8 cellular contexts compared by ENCODE assay signal in genomic region chr1:149647018-149647373, GRCh38.
DNase-seq lines count a peak whose midpoint lies in the region; ATAC-seq and TF ChIP-seq lines count a peak whose summit lies in the region.
"Not testable (repeated sequence)": the region's sequence is repeated elsewhere in the genome, so short reads cannot be mapped to it uniquely, and the experiment has no call there.

No MANE protein-coding gene starts in this region.

- H3K27me3 ChIP-seq in CD4-positive, alpha-beta memory T cell (ENCODE audit: insufficient read depth, low read length); left lung; neutrophil: not testable (repeated sequence)

- TF ChIP-seq CTCF in glutamatergic neuron (IDR thresholded peaks at IDR 0.05; ENCODE audit: partially characterized antibody, unreplicated experiment); left lung (IDR thresholded peaks at IDR 0.05); neutrophil (IDR thresholded peaks at IDR 0.05): not testable (repeated sequence)

- H3K4me3 Mint-ChIP-seq in CD4-positive, alpha-beta memory T cell, result peak overlapping the region; percentile 59 to 91 (median 78)
- H3K4me3 Mint-ChIP-seq in T-helper 17 cell (peak overlapping the region; percentile 92), glutamatergic neuron (ENCODE audit: unreplicated experiment) (peak overlapping the region; percentile 68)

- H3K9me3 ChIP-seq in CD4-positive, alpha-beta memory T cell (ENCODE audit: control insufficient read depth in 1 of 2, low read length in 2 of 2); T-helper 17 cell (ENCODE audit: control insufficient read depth, low read length, poor library complexity, severe bottlenecking); left lung; neutrophil: not testable (repeated sequence)

- not testable (repeated sequence) for H3K36me3 Mint-ChIP-seq in CD4-positive, alpha-beta memory T cell; T-helper 17 cell (ENCODE audit: low read depth); glutamatergic neuron (ENCODE audit: unreplicated experiment)

- H3K4me1 ChIP-seq in CD4-positive, alpha-beta memory T cell (ENCODE audit: insufficient read depth, low read length); left lung; neutrophil (ENCODE audit: control insufficient read depth in 1 of 2, insufficient read depth in 1 of 2, low read depth in 1 of 2, low read length in 1 of 2): not testable (repeated sequence)

- CTCF ChIA-PET in CD4-positive, alpha-beta memory T cell (lab: Charles Lee; ENCODE audit: partially characterized antibody), result not testable (repeated sequence)

- not testable (repeated sequence) for H3K9me3 Mint-ChIP-seq in CD4-positive, alpha-beta memory T cell; glutamatergic neuron (ENCODE audit: unreplicated experiment)

- not testable (repeated sequence) for H3K27ac ChIP-seq in CD4-positive, alpha-beta memory T cell (ENCODE audit: low read depth, low read length); left lung
- H3K27ac ChIP-seq in neutrophil, result peak overlapping the region; percentile 56

- POLR2A ChIA-PET in CD4-positive, alpha-beta memory T cell (lab: Charles Lee; ENCODE audit: partially characterized antibody), result not testable (repeated sequence)

- intact Hi-C loops in CD4-positive, alpha-beta memory T cell (cut with micrococcal nuclease); left lung (cut with DNase I): not testable (repeated sequence)

- not testable (repeated sequence) for H3K36me3 ChIP-seq in CD4-positive, alpha-beta memory T cell (ENCODE audit: insufficient read depth, low read length); left lung; neutrophil

- H3K4me1 Mint-ChIP-seq in CD4-positive, alpha-beta memory T cell, result peaks cover 3 to 17% (median 12%) of the 10 kb centered on the region in 4 donors
- H3K4me1 Mint-ChIP-seq in T-helper 17 cell; glutamatergic neuron (ENCODE audit: low read depth, unreplicated experiment): not testable (repeated sequence)

- peak in 3 of 5 donors; percentile 23 to 41 (median 35) for DNase-seq in CD4-positive, alpha-beta memory T cell
- not testable (repeated sequence) for DNase-seq in T-helper 17 cell
- peak; percentile 8 for DNase-seq in activated effector memory CD4-positive, alpha-beta T cell treated with Interleukin-2 at 50 U/mL for 16 hours
- DNase-seq in cerebellar cortex (ENCODE audit: low spot score), result peak; percentile 7
- DNase-seq in glutamatergic neuron, result peak; percentile 45
- peak in 1 of 2 donors; percentile 85 for DNase-seq in left lung
- DNase-seq in stimulated activated naive CD4-positive, alpha-beta T cell (lab: John Stamatoyannopoulos, UW), result peak in 5 of 6 experiments; percentile 7 to 60 (median 41)

- peak overlapping the region in 3 of 7 donors; percentile 10 to 41 (median 31) for H3K27ac Mint-ChIP-seq in CD4-positive, alpha-beta memory T cell
- not testable (repeated sequence) for H3K27ac Mint-ChIP-seq in T-helper 17 cell; glutamatergic neuron (ENCODE audit: unreplicated experiment)

- ATAC-seq in T-helper 17 cell (peak; percentile 62), left lung (peak; percentile 69)

- H3K4me3 ChIP-seq in CD4-positive, alpha-beta memory T cell (ENCODE audit: low read length in 2 of 2), result not testable (repeated sequence)
- peak overlapping the region; percentile 28 to 41 for H3K4me3 ChIP-seq in left lung
- H3K4me3 ChIP-seq in neutrophil (ENCODE audit: low read depth in 1 of 2, low read length in 1 of 2), result peak overlapping the region; percentile 56 to 64

- not testable (repeated sequence) for H3K27me3 Mint-ChIP-seq in CD4-positive, alpha-beta memory T cell; T-helper 17 cell; glutamatergic neuron (ENCODE audit: unreplicated experiment)
